19 cellular contexts compared by ENCODE assay signal in the genomic region with DNA sequence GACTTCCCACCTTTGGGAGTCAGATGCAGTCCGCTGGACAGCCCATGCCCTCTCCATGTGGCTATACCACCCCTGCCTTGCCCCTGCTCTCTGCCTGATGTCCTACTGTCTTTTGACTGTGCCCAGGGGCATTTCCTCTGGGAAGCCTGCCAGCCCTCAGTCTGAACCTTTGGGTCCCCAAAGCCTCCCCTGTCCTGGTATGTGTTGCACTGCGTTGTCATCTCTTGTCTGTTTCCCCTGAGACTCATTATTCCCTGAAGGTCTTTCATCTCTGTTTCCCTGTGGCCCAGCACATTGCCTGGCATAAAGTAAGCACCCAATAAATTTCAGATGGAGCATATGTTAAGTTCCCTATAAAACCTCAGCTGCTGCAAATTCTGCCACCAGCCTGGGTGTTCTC.
A peak's percentile ranks its signal among the peaks of the same experiment; 100 is the strongest.
DNase-seq lines count a peak whose midpoint lies in the region; FAIRE-seq and TF ChIP-seq lines count a peak whose summit lies in the region.
"Had no signal": no experiment of that assay in that cellular context is flagged by ENCODE, and none has a peak within 500 bp of the region (broad histone marks: within the 10 kb centered on the region; RNA-seq: fewer than 3 reads in every experiment).

No MANE protein-coding gene starts in this region.

- no peaks in the 10 kb centered on the region for H3K79me2 ChIP-seq in H1 (ENCODE audit: control insufficient read depth in 1 of 2, insufficient read depth in 2 of 2, low read length in 2 of 2)

- TF ChIP-seq RAD21 in H1 (IDR thresholded peaks at IDR 0.05 in 1 of 2, conservative IDR thresholded peaks at IDR 0.05 in 1 of 2; ENCODE audit: low read depth in 2 of 2, low read length in 2 of 2): no peak

- H3K23me2 ChIP-seq in H1 (ENCODE audit: low read depth, low read length): no peaks in the 10 kb centered on the region; the same call in 1 of the 2 replicates

- FAIRE-seq in H1 (lab: Jason Lieb, UNC): no peak
- FAIRE-seq: G401.6, GM12891, K562 had no signal

- POLR2A ChIA-PET in H1 (lab: Charles Lee; ENCODE audit: partially characterized antibody): no interaction called here

- intact Hi-C loops in sigmoid colon (cut with DNase I): no loop called here

- H3K4me2 ChIP-seq in H1 (ENCODE audit: insufficient read depth in 1 of 2, low read depth in 2 of 2, low read length in 2 of 2): no peak overlapping the region

- no peak overlapping the region for H4K91ac ChIP-seq in H1 (replicated peaks; ENCODE audit: insufficient read length, low read length)

- no peak overlapping the region for H2BK120ac ChIP-seq in H1 (replicated peaks; ENCODE audit: low read depth, low read length)

- H3K4me1 ChIP-seq in H1 (replicated peaks in 1 of 4; ENCODE audit: control insufficient read depth in 3 of 4, insufficient read depth in 4 of 4, low read length in 3 of 4) (no peaks in the 10 kb centered on the region; a peak in 1 of 7 replicates), sigmoid colon (peaks cover 0 to 70% (median 50%) of the 10 kb centered on the region in 4 donors)
- H3K4me1 ChIP-seq: SJCRH30 had no signal

- H3K56ac ChIP-seq in H1 (replicated peaks; ENCODE audit: insufficient read length, low read depth, low read length): no peak overlapping the region

- TF ChIP-seq POLR2A in H1 (IDR thresholded peaks at IDR 0.05; ENCODE audit: control extremely low read depth in 1 of 2, low read depth in 2 of 2, low read length in 2 of 2) (no peak), sigmoid colon (IDR thresholded peaks at IDR 0.05) (no peak)

- no peak overlapping the region for H2AFZ ChIP-seq in H1 (ENCODE audit: low read length)

- H3K4me3 ChIP-seq in H1 (ENCODE audit: extremely low read depth in 1 of 4, insufficient read depth in 2 of 4, low read depth in 3 of 4, low read length in 4 of 4) (no peak overlapping the region), sigmoid colon (no peak overlapping the region)
- H3K4me3 ChIP-seq: K562, SJCRH30 had no signal

- H3K9ac ChIP-seq in H1 (replicated peaks in 1 of 4; ENCODE audit: extremely low read depth in 1 of 4, low read depth in 3 of 4, low read length in 3 of 4): no peak overlapping the region

- no peaks in the 10 kb centered on the region for H3K27me3 ChIP-seq in H1 (replicated peaks in 1 of 4; ENCODE audit: control insufficient read depth in 3 of 4, extremely low read depth in 1 of 4, insufficient read depth in 3 of 4, low read length in 3 of 4)
- H3K27me3 ChIP-seq in sigmoid colon: no peaks in the 10 kb centered on the region
- H3K27me3 ChIP-seq: SJCRH30 had no signal

- H3K9me3 ChIP-seq in H1 (ENCODE audit: insufficient read depth in 2 of 2, low read depth in 1 of 2, low read length in 1 of 2) (no peaks in the 10 kb centered on the region), sigmoid colon (no peaks in the 10 kb centered on the region)
- H3K9me3 ChIP-seq: SJCRH30 had no signal

- H3K18ac ChIP-seq in H1 (ENCODE audit: extremely low read depth, low read length): no peak overlapping the region

- H3K36me3 ChIP-seq in H1 (ENCODE audit: control insufficient read depth in 2 of 4, insufficient read depth in 4 of 4, low read length in 3 of 4) (no peaks in the 10 kb centered on the region), sigmoid colon (no peaks in the 10 kb centered on the region)
- H3K36me3 ChIP-seq: SJCRH30 had no signal

- 0 out of 2 replicates have a peak overlapping the region, but pooled peaks have one; percentile 27 for H2BK12ac ChIP-seq in H1 (ENCODE audit: low read depth, low read length)

- no peak overlapping the region for H2AK5ac ChIP-seq in H1 (ENCODE audit: low read depth, low read length)

- no peak overlapping the region for H4K5ac ChIP-seq in H1 (ENCODE audit: insufficient read length, low read depth, low read length)

- no peak overlapping the region for H3K23ac ChIP-seq in H1 (ENCODE audit: insufficient read length)

- no peak overlapping the region for H4K8ac ChIP-seq in H1 (ENCODE audit: extremely low read depth, insufficient read depth, low read length)

- TF ChIP-seq EP300 in H1 (IDR thresholded peaks at IDR 0.05; ENCODE audit: borderline replicate concordance in 1 of 2, low read depth in 2 of 2, low read length in 2 of 2) (no peak), sigmoid colon (IDR thresholded peaks at IDR 0.05) (no peak)

- H3K14ac ChIP-seq in H1 (ENCODE audit: insufficient read length): no peak overlapping the region

- H4K20me1 ChIP-seq in H1 (replicated peaks in 1 of 2; ENCODE audit: control insufficient read depth in 1 of 2, insufficient read depth in 2 of 2, low read length in 2 of 2): no peaks in the 10 kb centered on the region

- DNase-seq in NCI-H2171 treated with DMSO at 0.1 percent for 48 hours (lab: John Stamatoyannopoulos, UW) (peak; percentile 29), NCI-H2171 (lab: John Stamatoyannopoulos, UW) (no peak), NCI-H82 (lab: John Stamatoyannopoulos, UW) (peak; percentile 10), H1 (ENCODE audit: low read depth in 1 of 2, low spot score in 2 of 2) (no peak), sigmoid colon (no peak), RKO (ENCODE audit: low spot score) (no peak), NOMO-1 (lab: John Stamatoyannopoulos, UW; ENCODE audit: unreplicated experiment in 2 of 2) (no peak), NAMALWA (ENCODE audit: low spot score) (no peak)
- DNase-seq: Calu3; CD4-positive, CD25-positive, alpha-beta regulatory T cell; DMS79 treated with DMSO at 0.1 percent for 48 hours; HFFc6; NCI-H1092; NCI-H510A; RPMI8226; SJCRH30 had no signal

- H2BK15ac ChIP-seq in H1 (ENCODE audit: low read length): no peak overlapping the region

- TF ChIP-seq CTCF in H1 (IDR thresholded peaks at IDR 0.05; ENCODE audit: control extremely low read depth in 1 of 3, insufficient read depth in 1 of 3, low read depth in 1 of 3, low read length in 3 of 3) (no peak), sigmoid colon (IDR thresholded peaks at IDR 0.05) (no peak)

- CTCF ChIA-PET in H1 (lab: Charles Lee; ENCODE audit: partially characterized antibody): no interaction called here

- WGBS in H1 (ENCODE audit: extremely low coverage in 1 of 2, insufficient coverage in 1 of 2, insufficient read length in 1 of 2, insufficient replicate concordance in 2 of 2, low coverage in 1 of 2, low lambda C conversion rate in 2 of 2, missing lambda C conversion rate in 1 of 2), 2 experiments: 97% methylated on average over 2 of the region's 2 CpGs; no CpG with 5 or more reads in 1 of the 2 experiments
- WGBS in sigmoid colon, 2 donors: 66 to 71% methylated on average over 2 of the region's 2 CpGs

- no peak overlapping the region for H2BK20ac ChIP-seq in H1 (ENCODE audit: low read length)

- H2BK5ac ChIP-seq in H1 (ENCODE audit: low read depth, low read length): no peak overlapping the region

- H3K79me1 ChIP-seq in H1 (ENCODE audit: low read depth, low read length): no peaks in the 10 kb centered on the region

- no peak overlapping the region for H3K4ac ChIP-seq in H1 (replicated peaks; ENCODE audit: insufficient read length, low read depth, low read length)

- H3K27ac ChIP-seq in H1 (ENCODE audit: low read depth, low read length): no peak overlapping the region
- peak overlapping the region; percentile 31 to 72 (median 58) for H3K27ac ChIP-seq in sigmoid colon
- H3K27ac ChIP-seq: SJCRH30 had no signal

TF ChIP-seq in H1, 55 proteins besides CTCF, POLR2A, EP300 and RAD21:
- TF ChIP-seq FOSL1 (IDR thresholded peaks at IDR 0.05; ENCODE audit: insufficient read depth, low read depth, low read length): no peak

Comparison
In these comparisons a context has a peak if more than half of its experiments do, and no peak if none do; other contexts are left out.
1. DNase-seq: peak in NCI-H2171 treated with DMSO at 0.1 percent for 48 hours (single experiment) and NCI-H82 (single experiment); none in NCI-H2171 (single experiment), H1 (0 of 2), sigmoid colon (single experiment), RKO (single experiment), NOMO-1 (0 of 2) and NAMALWA (single experiment).